Comparison of ENCODE assay signal across 29 cellular contexts in the genomic region with DNA sequence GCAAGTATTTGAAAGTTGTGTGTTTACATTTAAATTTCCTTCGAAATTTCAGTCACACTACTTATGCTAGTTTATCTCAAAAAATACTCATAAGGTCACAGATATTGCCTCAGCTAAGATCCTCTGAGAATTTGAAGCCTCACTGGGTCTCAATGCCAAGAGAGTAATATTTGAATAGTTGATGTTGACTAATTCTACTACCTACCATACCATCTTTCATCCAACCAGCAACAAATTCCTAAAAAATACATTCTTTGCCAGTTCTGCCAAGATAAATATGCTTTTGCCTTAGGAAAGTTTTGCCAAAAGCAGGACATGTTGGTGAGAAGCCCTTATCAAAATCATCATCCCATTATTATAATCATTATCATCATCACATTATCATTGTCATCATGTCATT.
"Had no signal": no experiment of that assay in that cellular context is flagged by ENCODE, and none has a peak within 500 bp of the region (broad histone marks: within the 10 kb centered on the region; RNA-seq: fewer than 3 reads in every experiment).

No MANE protein-coding gene starts in this region.

- H3K9me3 Mint-ChIP-seq: activated CD4-positive, alpha-beta memory T cell treated with anti-CD3 and anti-CD28 coated beads, Interleukin-2, amount 10 ng/mL, durations not matched to agents 7 days and 5 days; activated T-helper 17 cell treated with anti-CD3 and anti-CD28 coated beads, Interleukin-2, amount 50 U/mL, for 72 hours; central memory CD8-positive, alpha-beta T cell; effector memory CD8-positive, alpha-beta T cell; immature natural killer cell had no signal

- H3K4me3 Mint-ChIP-seq: activated CD4-positive, alpha-beta memory T cell treated with anti-CD3 and anti-CD28 coated beads, Interleukin-2, amount 10 ng/mL, durations not matched to agents 7 days and 5 days; activated CD4-positive, alpha-beta T cell treated with anti-CD3 and anti-CD28 coated beads, Interleukin-2, amount 10 ng/mL, durations not matched to agents 7 days and 5 days; activated T-cell treated with anti-CD3 and anti-CD28 coated beads, Interleukin-2, amount 50 U/mL, for 4 hours; activated T-helper 17 cell treated with anti-CD3 and anti-CD28 coated beads, Interleukin-2, amount 50 U/mL, for 72 hours; central memory CD8-positive, alpha-beta T cell; effector memory CD8-positive, alpha-beta T cell; immature natural killer cell; natural killer cell treated with Interleukin-12 subunit alpha and Interleukin-12 subunit beta and Interleukin-15 and Interleukin-18, amount 100 ng/mL, for 72 hours had no signal

- H3K27me3 Mint-ChIP-seq: activated CD4-positive, alpha-beta memory T cell treated with anti-CD3 and anti-CD28 coated beads, Interleukin-2, amount 10 ng/mL, durations not matched to agents 7 days and 5 days; activated T-helper 17 cell treated with anti-CD3 and anti-CD28 coated beads, Interleukin-2, amount 50 U/mL, for 72 hours; progenitor cell of endocrine pancreas had no signal

- H3K4me1 Mint-ChIP-seq: activated CD4-positive, alpha-beta memory T cell treated with anti-CD3 and anti-CD28 coated beads, Interleukin-2, amount 10 ng/mL, durations not matched to agents 7 days and 5 days; activated CD4-positive, alpha-beta T cell treated with anti-CD3 and anti-CD28 coated beads, Interleukin-2, amount 10 ng/mL, durations not matched to agents 7 days and 5 days; activated T-helper 17 cell treated with anti-CD3 and anti-CD28 coated beads, Interleukin-2, amount 50 U/mL, for 72 hours; central memory CD8-positive, alpha-beta T cell; immature natural killer cell had no signal

- DNase-seq: activated CD4-positive, alpha-beta memory T cell treated with anti-CD3 and anti-CD28 coated beads, Interleukin-2, amount 10 ng/mL, durations not matched to agents 7 days and 5 days; activated CD4-positive, alpha-beta T cell treated with anti-CD3 and anti-CD28 coated beads for 1 hour; activated CD4-positive, alpha-beta T cell treated with anti-CD3 and anti-CD28 coated beads, Interleukin-2, amount 10 ng/mL, durations not matched to agents 7 days and 5 days; activated gamma-delta T cell treated with Interleukin-2 at 50 U/mL for 16 hours; activated naive CD4-positive, alpha-beta T cell treated with anti-CD3 and anti-CD28 coated beads, Interleukin-2, amount 50 U/mL, for 16 hours; activated T-cell treated with anti-CD3 and anti-CD28 coated beads, Interleukin-2, amount 50 U/mL, for 4 hours; amygdala; colonic mucosa; effector memory CD8-positive, alpha-beta T cell; erythroblast; foreskin keratinocyte; heart left ventricle; hypothalamus; immature natural killer cell; lower lobe of right lung; mesenchymal stem cell; ovary; right lobe of liver; stimulated activated CD4-positive, alpha-beta T cell treated with anti-CD3 and anti-CD28 coated beads, Interleukin-12 subunit alpha, Interleukin-12 subunit beta, amount 100 ng/mL, for 4 hours; stimulated activated CD4-positive, alpha-beta T cell treated with anti-CD3 and anti-CD28 coated beads, Interleukin-4, amount 100 ng/mL, for 1 hour; stimulated activated naive CD8-positive, alpha-beta T cell treated with anti-CD3 and anti-CD28 coated beads, Interleukin-15, Interleukin-2, amounts not matched to agents 100 U/mL and 50 U/mL, for 24 hours; T-helper 2 cell; thyroid gland; upper lobe of left lung had no signal

- H3K27ac ChIP-seq: breast epithelium, colonic mucosa, foreskin keratinocyte, lower lobe of right lung, ovary, right lobe of liver, upper lobe of left lung had no signal

- H3K27ac Mint-ChIP-seq: activated CD4-positive, alpha-beta memory T cell treated with anti-CD3 and anti-CD28 coated beads, Interleukin-2, amount 10 ng/mL, durations not matched to agents 7 days and 5 days; activated CD4-positive, alpha-beta T cell treated with anti-CD3 and anti-CD28 coated beads, Interleukin-2, amount 10 ng/mL, durations not matched to agents 7 days and 5 days; activated T-helper 17 cell treated with anti-CD3 and anti-CD28 coated beads, Interleukin-2, amount 50 U/mL, for 72 hours; effector memory CD8-positive, alpha-beta T cell; immature natural killer cell; natural killer cell treated with Interleukin-12 subunit alpha and Interleukin-12 subunit beta and Interleukin-15 and Interleukin-18, amount 100 ng/mL, for 72 hours; progenitor cell of endocrine pancreas had no signal
